28 cellular contexts compared by ENCODE assay signal in genomic region chr1:201156346-201156745, GRCh38. TPM values are rescaled to one million over a fixed set of nuclear protein-coding genes. Genes with fewer than 3 reads are reported as not detected.
"Had no signal": no experiment of that assay in that cellular context is flagged by ENCODE, and none has a peak within 500 bp of the region (broad histone marks: within the 10 kb centered on the region; RNA-seq: fewer than 3 reads in every experiment).

No MANE protein-coding gene starts in this region.

- H3K9me3 ChIP-seq: adrenal gland had no signal

- H3K4me3 ChIP-seq: adrenal gland, SJCRH30 had no signal

- DNase-seq: activated CD4-positive, alpha-beta T cell treated with anti-CD3 and anti-CD28 coated beads for 4 hours; activated CD4-positive, alpha-beta T cell treated with anti-CD3 and anti-CD28 coated beads, Interleukin-2, amount 50 U/mL, for 4 hours; activated CD8-positive, alpha-beta memory T cell treated with anti-CD3 and anti-CD28 coated beads, Interleukin-2, amount 50 U/mL, for 48 hours; activated CD8-positive, alpha-beta T cell treated with anti-CD3 and anti-CD28 coated beads, Interleukin-2, amount 10 ng/mL, durations not matched to agents 7 days and 5 days; activated naive CD4-positive, alpha-beta T cell treated with Interleukin-2 at 50 U/mL for 16 hours; activated naive CD8-positive, alpha-beta T cell treated with anti-CD3 and anti-CD28 coated beads, Interleukin-2, amount 10 ng/mL, durations not matched to agents 7 days and 5 days; activated T-cell treated with anti-CD3 and anti-CD28 coated beads, Interleukin-2, amount 50 U/mL, for 1 hour; adrenal gland; anterior cingulate cortex; cerebellar nuclear complex; NCI-H1092 treated with DMSO at 0.1 percent for 48 hours; NCI-H1436; NCI-H1694 treated with DMSO at 0.1 percent for 48 hours; NCI-H2029 treated with DMSO at 0.1 percent for 48 hours; NCI-H345; NCI-H510A; NCI-H82; Right ventricle myocardium superior; RPMI8226; SJCRH30; SW 1271 had no signal

- H3K36me3 ChIP-seq: SJCRH30 had no signal

- H3K36me3 Mint-ChIP-seq: activated naive CD8-positive, alpha-beta T cell treated with anti-CD3 and anti-CD28 coated beads, Interleukin-2, amount 10 ng/mL, durations not matched to agents 7 days and 5 days had no signal

- ATAC-seq: activated CD4-positive, CD25-positive, alpha-beta regulatory T cell treated with anti-CD3 and anti-CD28 coated beads, Interleukin-2, amount 50 U/mL, for 24 hours; activated CD8-positive, alpha-beta T cell treated with anti-CD3 and anti-CD28 coated beads, Interleukin-2, amount 10 ng/mL, durations not matched to agents 7 days and 5 days; Panc1; SK-N-SH treated with all-trans-retinoic acid at 6 μM for 48 hours had no signal

- H3K27ac ChIP-seq: adrenal gland, SJCRH30 had no signal

- H3K27ac Mint-ChIP-seq: activated CD8-positive, alpha-beta T cell treated with anti-CD3 and anti-CD28 coated beads, Interleukin-2, amount 10 ng/mL, durations not matched to agents 7 days and 5 days; activated naive CD8-positive, alpha-beta T cell treated with anti-CD3 and anti-CD28 coated beads, Interleukin-2, amount 10 ng/mL, durations not matched to agents 7 days and 5 days had no signal

- H3K9me3 Mint-ChIP-seq: activated naive CD8-positive, alpha-beta T cell treated with anti-CD3 and anti-CD28 coated beads, Interleukin-2, amount 10 ng/mL, durations not matched to agents 7 days and 5 days had no signal

- FAIRE-seq: colon had no signal

- H3K27me3 ChIP-seq: adrenal gland, SJCRH30 had no signal

- H3K4me3 Mint-ChIP-seq: activated CD8-positive, alpha-beta T cell treated with anti-CD3 and anti-CD28 coated beads, Interleukin-2, amount 10 ng/mL, durations not matched to agents 7 days and 5 days; activated naive CD8-positive, alpha-beta T cell treated with anti-CD3 and anti-CD28 coated beads, Interleukin-2, amount 10 ng/mL, durations not matched to agents 7 days and 5 days had no signal

RNA-seq across cellular contexts. Expression of gene ASCL5, which starts 29.4 kb away (rescaled TPM):
- total RNA-seq: activated CD8-positive, alpha-beta T cell treated with anti-CD3 and anti-CD28 coated beads, Interleukin-2, amount 10 ng/mL, durations not matched to agents 7 days and 5 days; activated naive CD8-positive, alpha-beta T cell treated with anti-CD3 and anti-CD28 coated beads, Interleukin-2, amount 10 ng/mL, durations not matched to agents 7 days and 5 days; adrenal gland; cardiac septum; MCF 10A; Right ventricle myocardium superior; SJCRH30; T-helper 1 cell treated with Interleukin-12 subunit alpha and Interleukin-12 subunit beta and Interleukin-4 antibody, amounts not matched to agents 30 ng/mL and 1 ng/mL, for 36 hours had no signal

RNA-seq across cellular contexts. Expression of gene IGFN1, which starts 34.3 kb away (rescaled TPM):
- total RNA-seq: activated CD8-positive, alpha-beta T cell treated with anti-CD3 and anti-CD28 coated beads, Interleukin-2, amount 10 ng/mL, durations not matched to agents 7 days and 5 days; activated naive CD8-positive, alpha-beta T cell treated with anti-CD3 and anti-CD28 coated beads, Interleukin-2, amount 10 ng/mL, durations not matched to agents 7 days and 5 days; Right ventricle myocardium superior; SJCRH30; T-helper 1 cell treated with Interleukin-12 subunit alpha and Interleukin-12 subunit beta and Interleukin-4 antibody, amounts not matched to agents 30 ng/mL and 1 ng/mL, for 36 hours had no signal

RNA-seq across cellular contexts. Expression of gene CACNA1S, which starts 44.1 kb away (rescaled TPM):
- total RNA-seq: activated CD8-positive, alpha-beta T cell treated with anti-CD3 and anti-CD28 coated beads, Interleukin-2, amount 10 ng/mL, durations not matched to agents 7 days and 5 days; activated naive CD8-positive, alpha-beta T cell treated with anti-CD3 and anti-CD28 coated beads, Interleukin-2, amount 10 ng/mL, durations not matched to agents 7 days and 5 days; MCF 10A; Right ventricle myocardium superior; T-helper 1 cell treated with Interleukin-12 subunit alpha and Interleukin-12 subunit beta and Interleukin-4 antibody, amounts not matched to agents 30 ng/mL and 1 ng/mL, for 36 hours had no signal
- polyA plus RNA-seq: adrenal gland had no signal
